In the genomic region with DNA sequence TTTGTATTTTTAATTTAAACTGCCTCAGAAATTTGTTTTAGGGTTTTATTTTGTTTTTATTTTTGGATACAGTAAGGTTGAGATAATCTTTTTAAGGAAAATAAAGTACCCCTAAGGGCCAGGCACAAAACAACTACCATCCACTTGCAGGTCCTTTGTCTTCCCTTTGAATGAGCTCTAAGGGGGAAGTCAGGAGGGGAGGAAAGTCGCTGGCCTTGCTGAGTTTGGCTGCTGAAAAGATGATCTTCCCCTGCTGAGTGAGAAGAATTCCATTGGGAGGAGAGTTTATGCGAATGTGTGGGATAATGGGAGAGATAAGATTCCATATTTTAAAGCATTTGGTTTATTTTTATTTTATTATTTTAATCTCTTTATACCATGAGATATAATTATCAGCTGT, we compare ENCODE assay signal across 22 cellular contexts.
"Had no signal": no experiment of that assay in that cellular context is flagged by ENCODE, and none has a peak within 500 bp of the region (broad histone marks: within the 10 kb centered on the region; RNA-seq: fewer than 3 reads in every experiment).

No MANE protein-coding gene starts in this region.

- H3K36me3 ChIP-seq: brain microvascular endothelial cell, prostate gland, right lobe of liver, transverse colon, vagina had no signal

- H3K27ac Mint-ChIP-seq: activated CD4-positive, alpha-beta T cell treated with anti-CD3 and anti-CD28 coated beads, Interleukin-2, amount 10 ng/mL, durations not matched to agents 24 days and 14 days; activated T-helper 1 cell treated with anti-CD3 and anti-CD28 coated beads, Interleukin-12 subunit alpha, Interleukin-12 subunit beta, Interleukin-2, Interleukin-4 antibody, amounts not matched to agents 30 ng/mL and 10 ng/mL and 1 ng/mL, durations not matched to agents 14 hours and 24 hours and 36 hours; nephron had no signal

- H3K27me3 Mint-ChIP-seq: activated CD4-positive, alpha-beta T cell treated with anti-CD3 and anti-CD28 coated beads, Interleukin-2, amount 10 ng/mL, durations not matched to agents 24 days and 14 days had no signal

- H3K4me1 Mint-ChIP-seq: nephron had no signal

- H3K4me3 Mint-ChIP-seq: activated CD4-positive, alpha-beta T cell treated with anti-CD3 and anti-CD28 coated beads, Interleukin-2, amount 10 ng/mL, durations not matched to agents 24 days and 14 days; activated T-helper 1 cell treated with anti-CD3 and anti-CD28 coated beads, Interleukin-12 subunit alpha, Interleukin-12 subunit beta, Interleukin-2, Interleukin-4 antibody, amounts not matched to agents 30 ng/mL and 10 ng/mL and 1 ng/mL, durations not matched to agents 14 hours and 24 hours and 36 hours; nephron had no signal

- H3K9me3 ChIP-seq: prostate gland, right lobe of liver, transverse colon, vagina had no signal

- H3K4me1 ChIP-seq: prostate gland, right lobe of liver, transverse colon, vagina had no signal

- H3K4me3 ChIP-seq: prostate gland, right lobe of liver, smooth muscle cell, transverse colon, vagina had no signal

- H3K27ac ChIP-seq: brain microvascular endothelial cell, foreskin keratinocyte, prostate gland, right lobe of liver, transverse colon, vagina had no signal

- H3K27me3 ChIP-seq: brain microvascular endothelial cell, right lobe of liver, transverse colon, vagina had no signal

- ATAC-seq: foreskin keratinocyte, left lobe of liver, right lobe of liver had no signal

- DNase-seq: activated CD4-positive, alpha-beta T cell treated with anti-CD3 and anti-CD28 coated beads, Interleukin-2, amount 10 ng/mL, durations not matched to agents 24 days and 14 days; activated CD8-positive, alpha-beta memory T cell treated with anti-CD3 and anti-CD28 coated beads for 24 hours; anterior cingulate cortex; brain microvascular endothelial cell; cortex of kidney; effector memory CD4-positive, alpha-beta T cell; foreskin keratinocyte; glutamatergic neuron; hypothalamus; mammary epithelial cell; right lobe of liver; stimulated activated CD4-positive, alpha-beta T cell treated with anti-CD3 and anti-CD28 coated beads, Interleukin-4, amount 100 ng/mL, for 4 hours; stimulated activated CD8-positive, alpha-beta memory T cell treated with anti-CD3 and anti-CD28 coated beads, Interleukin-4, amount 100 ng/mL, for 48 hours; stimulated activated naive CD4-positive, alpha-beta T cell treated with Interleukin-2 at 50 U/mL for 16 hours; substantia nigra; transverse colon had no signal
